ENCODE assay signal across 20 cellular contexts in the genomic region with DNA sequence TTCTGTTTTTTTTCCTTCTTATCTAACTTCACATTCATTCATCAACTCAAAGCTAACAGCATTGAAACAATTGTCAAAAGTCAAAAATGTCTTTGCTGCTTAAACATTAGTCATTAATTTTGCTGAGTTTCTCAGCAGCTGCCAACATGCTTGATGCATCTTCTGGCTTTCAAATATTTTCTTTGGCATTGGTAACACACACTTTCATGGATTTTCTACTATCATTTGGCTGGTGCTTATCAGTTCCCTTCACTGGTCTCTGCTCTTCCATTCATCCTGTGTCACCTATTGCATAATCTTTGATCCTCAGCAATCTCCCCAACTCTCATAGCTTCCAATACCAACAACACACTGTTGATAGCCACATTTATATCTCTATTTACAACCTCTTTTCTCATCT.
"Had no signal": no experiment of that assay in that cellular context is flagged by ENCODE, and none has a peak within 500 bp of the region (broad histone marks: within the 10 kb centered on the region; RNA-seq: fewer than 3 reads in every experiment).

No MANE protein-coding gene starts in this region.

- H3K27me3 ChIP-seq: esophagus squamous epithelium, hepatocyte, upper lobe of left lung had no signal

- H3K27me3 Mint-ChIP-seq: activated CD4-positive, alpha-beta T cell treated with anti-CD3 and anti-CD28 coated beads, Interleukin-2, amount 10 ng/mL, durations not matched to agents 24 days and 14 days; stimulated activated naive B cell treated with anti-CD40 and anti-IgM and Interleukin-4, amounts not matched to agents 10 μg/mL and 1 μg/mL and 100 μg/mL, for 72 hours had no signal

- H3K27ac ChIP-seq: esophagus squamous epithelium, hepatocyte, thoracic aorta, upper lobe of left lung had no signal

- H3K4me3 Mint-ChIP-seq: activated CD4-positive, alpha-beta T cell treated with anti-CD3 and anti-CD28 coated beads, Interleukin-2, amount 10 ng/mL, durations not matched to agents 24 days and 14 days; activated CD8-positive, alpha-beta T cell treated with anti-CD3 and anti-CD28 coated beads for 36 hours; activated naive CD4-positive, alpha-beta T cell treated with anti-CD3 and anti-CD28 coated beads for 36 hours; activated T-cell treated with anti-CD3 and anti-CD28 coated beads, Interleukin-2, amount 50 U/mL, for 24 hours; mesothelial cell of epicardium; nephron; stimulated activated naive B cell treated with anti-CD40 and anti-IgM and Interleukin-4, amounts not matched to agents 10 μg/mL and 1 μg/mL and 100 μg/mL, for 72 hours; T-helper 2 cell treated with Interferon-gamma antibody and Interleukin-4, amounts not matched to agents 5 μg/mL and 100 μg/mL, for 36 hours; WTC11 had no signal

- ATAC-seq: activated CD8-positive, alpha-beta T cell treated with anti-CD3 and anti-CD28 coated beads for 36 hours; stimulated activated naive B cell treated with anti-CD40 and anti-IgM and Interleukin-4, amounts not matched to agents 10 μg/mL and 1 μg/mL and 100 μg/mL, for 72 hours; WTC11 had no signal

- H3K9me3 Mint-ChIP-seq: activated CD4-positive, alpha-beta T cell treated with anti-CD3 and anti-CD28 coated beads, Interleukin-2, amount 10 ng/mL, durations not matched to agents 24 days and 14 days; activated CD8-positive, alpha-beta T cell treated with anti-CD3 and anti-CD28 coated beads for 36 hours; activated naive CD4-positive, alpha-beta T cell treated with anti-CD3 and anti-CD28 coated beads for 36 hours; activated T-cell treated with anti-CD3 and anti-CD28 coated beads, Interleukin-2, amount 50 U/mL, for 24 hours; activated T-helper 2 cell treated with anti-CD3 and anti-CD28 coated beads, Interferon-gamma antibody, Interleukin-2, Interleukin-4, amounts not matched to agents 10 μg/mL and 5 μg/mL and 100 μg/mL, durations not matched to agents 14 hours and 24 hours and 36 hours; nephron; T-helper 2 cell treated with Interferon-gamma antibody and Interleukin-4, amounts not matched to agents 5 μg/mL and 100 μg/mL, for 36 hours; WTC11 had no signal

- H3K27ac Mint-ChIP-seq: activated CD4-positive, alpha-beta T cell treated with anti-CD3 and anti-CD28 coated beads, Interleukin-2, amount 10 ng/mL, durations not matched to agents 24 days and 14 days; activated CD8-positive, alpha-beta T cell treated with anti-CD3 and anti-CD28 coated beads for 36 hours; activated naive CD4-positive, alpha-beta T cell treated with anti-CD3 and anti-CD28 coated beads for 36 hours; activated T-cell treated with anti-CD3 and anti-CD28 coated beads, Interleukin-2, amount 50 U/mL, for 24 hours; activated T-helper 2 cell treated with anti-CD3 and anti-CD28 coated beads, Interferon-gamma antibody, Interleukin-2, Interleukin-4, amounts not matched to agents 10 μg/mL and 5 μg/mL and 100 μg/mL, durations not matched to agents 14 hours and 24 hours and 36 hours; mesothelial cell of epicardium; nephron; stimulated activated naive B cell treated with anti-CD40 and anti-IgM and Interleukin-4, amounts not matched to agents 10 μg/mL and 1 μg/mL and 100 μg/mL, for 72 hours; T-helper 2 cell treated with Interferon-gamma antibody and Interleukin-4, amounts not matched to agents 5 μg/mL and 100 μg/mL, for 36 hours; WTC11 had no signal

- H3K36me3 ChIP-seq: esophagus squamous epithelium, thoracic aorta, upper lobe of left lung had no signal

- H3K36me3 Mint-ChIP-seq: stimulated activated naive B cell treated with anti-CD40 and anti-IgM and Interleukin-4, amounts not matched to agents 10 μg/mL and 1 μg/mL and 100 μg/mL, for 72 hours; WTC11 had no signal

- H3K4me1 Mint-ChIP-seq: activated CD4-positive, alpha-beta T cell treated with anti-CD3 and anti-CD28 coated beads, Interleukin-2, amount 10 ng/mL, durations not matched to agents 24 days and 14 days; stimulated activated naive B cell treated with anti-CD40 and anti-IgM and Interleukin-4, amounts not matched to agents 10 μg/mL and 1 μg/mL and 100 μg/mL, for 72 hours had no signal

- DNase-seq: activated CD4-positive, alpha-beta T cell treated with anti-CD3 and anti-CD28 coated beads, Interleukin-2, amount 10 ng/mL, durations not matched to agents 24 days and 14 days; activated CD8-positive, alpha-beta T cell treated with anti-CD3 and anti-CD28 coated beads for 36 hours; activated naive CD4-positive, alpha-beta T cell treated with anti-CD3 and anti-CD28 coated beads for 36 hours; activated T-cell treated with anti-CD3 and anti-CD28 coated beads, Interleukin-2, amount 50 U/mL, for 24 hours; anterior cingulate cortex; cortex of kidney; effector memory CD4-positive, alpha-beta T cell; esophagus squamous epithelium; posterior cingulate gyrus; stimulated activated naive B cell treated with anti-CD40 and anti-IgM and Interleukin-4, amounts not matched to agents 10 μg/mL and 1 μg/mL and 100 μg/mL, for 72 hours; upper lobe of left lung had no signal

- H3K9me3 ChIP-seq: esophagus squamous epithelium, thoracic aorta, upper lobe of left lung had no signal

- H3K4me1 ChIP-seq: esophagus squamous epithelium, upper lobe of left lung had no signal

- FAIRE-seq: islet of Langerhans, TTC549 had no signal

- H2AFZ ChIP-seq: hepatocyte had no signal

- H3K79me2 ChIP-seq: hepatocyte had no signal

- H3K4me2 ChIP-seq: hepatocyte had no signal

- H3K4me3 ChIP-seq: esophagus squamous epithelium, hepatocyte, thoracic aorta, upper lobe of left lung had no signal
